In genomic region chr4:122379239-122379638, GRCh38 we compare ENCODE assay signal across 30 cellular contexts. TPM values are rescaled to one million over a fixed set of nuclear protein-coding genes. Genes with fewer than 3 reads are reported as not detected.
"Had no signal": no experiment of that assay in that cellular context is flagged by ENCODE, and none has a peak within 500 bp of the region (broad histone marks: within the 10 kb centered on the region; RNA-seq: fewer than 3 reads in every experiment).

No MANE protein-coding gene starts in this region.

- ATAC-seq: activated CD8-positive, alpha-beta T cell treated with anti-CD3 and anti-CD28 coated beads for 36 hours; activated naive CD8-positive, alpha-beta T cell treated with anti-CD3 and anti-CD28 coated beads, Interleukin-2, amount 50 U/mL, for 24 hours; activated T-cell treated with anti-CD3 and anti-CD28 coated beads, Interleukin-2, amount 50 U/mL, for 72 hours; Panc1 had no signal

- H3K36me3 ChIP-seq: brain microvascular endothelial cell, MG63 had no signal

- H3K9me3 ChIP-seq: MG63 had no signal

- H3K4me3 ChIP-seq: MG63 had no signal

- DNase-seq: activated CD4-positive, alpha-beta T cell treated with anti-CD3 and anti-CD28 coated beads, Interleukin-2, amount 10 ng/mL, durations not matched to agents 24 days and 14 days; activated CD4-positive, alpha-beta T cell treated with anti-CD3 and anti-CD28 coated beads, Interleukin-2, amount 50 U/mL, for 4 hours; activated CD8-positive, alpha-beta T cell treated with anti-CD3 and anti-CD28 coated beads for 36 hours; activated naive CD4-positive, alpha-beta T cell treated with anti-CD3 and anti-CD28 coated beads, Interleukin-2, amount 10 ng/mL, durations not matched to agents 7 days and 5 days; activated naive CD8-positive, alpha-beta T cell treated with anti-CD3 and anti-CD28 coated beads, Interleukin-2, amount 50 U/mL, for 24 hours; activated T-cell treated with anti-CD3 and anti-CD28 coated beads, Interleukin-2, amount 50 U/mL, for 1 hour; activated T-cell treated with anti-CD3 and anti-CD28 coated beads, Interleukin-2, amount 50 U/mL, for 72 hours; anterior cingulate cortex; brain microvascular endothelial cell; central memory CD4-positive, alpha-beta T cell; Kasumi-1; KG1; MG63; NCI-H1048; NCI-H1105 treated with DMSO at 0.1 percent for 48 hours; NCI-H1436; NCI-H1694; NCI-H1930; NCI-H345; NCI-H524 treated with DMSO at 0.1 percent for 48 hours; SHP77 treated with DMSO at 0.1 percent for 48 hours; T1000 had no signal

- H3K27ac ChIP-seq: brain microvascular endothelial cell had no signal

- H3K27me3 ChIP-seq: brain microvascular endothelial cell had no signal

RNA-seq across cellular contexts. Expression of gene ADAD1, which starts 0.4 kb away (rescaled TPM):
- total RNA-seq: activated CD4-positive, alpha-beta T cell treated with anti-CD3 and anti-CD28 coated beads, Interleukin-2, amount 10 ng/mL, durations not matched to agents 24 days and 14 days; activated CD8-positive, alpha-beta memory T cell treated with anti-CD3 and anti-CD28 coated beads for 36 hours; activated CD8-positive, alpha-beta T cell treated with anti-CD3 and anti-CD28 coated beads for 36 hours; activated T-cell treated with anti-CD3 and anti-CD28 coated beads, Interleukin-2, amount 50 U/mL, for 72 hours; activated T-helper 2 cell treated with anti-CD3 and anti-CD28 coated beads, Interferon-gamma antibody, Interleukin-2, Interleukin-4, amounts not matched to agents 10 μg/mL and 5 μg/mL and 100 μg/mL, durations not matched to agents 14 hours and 24 hours and 36 hours; NCI-H460; RPMI7951; SK-MEL-5; T-helper 1 cell treated with Interleukin-12 subunit alpha and Interleukin-12 subunit beta and Interleukin-4 antibody, amounts not matched to agents 30 ng/mL and 1 ng/mL, for 36 hours; T-helper 2 cell treated with Interferon-gamma antibody and Interleukin-4, amounts not matched to agents 100 ng/mL and 5 ng/mL, for 36 hours had no signal
